ENCODE assay signal across 2 cellular contexts in genomic region chr5:176534640-176535039, GRCh38.
TF ChIP-seq lines count a peak whose summit lies in the region.

No MANE protein-coding gene starts in this region.

TF ChIP-seq in SK-N-SH, 30 proteins besides CTCF, POLR2A, EP300 and RAD21 (continued from another document):
- TF ChIP-seq RFX5 (IDR thresholded peaks at IDR 0.05; ENCODE audit: low read length), result no peak
- TF ChIP-seq, protein P1, sequence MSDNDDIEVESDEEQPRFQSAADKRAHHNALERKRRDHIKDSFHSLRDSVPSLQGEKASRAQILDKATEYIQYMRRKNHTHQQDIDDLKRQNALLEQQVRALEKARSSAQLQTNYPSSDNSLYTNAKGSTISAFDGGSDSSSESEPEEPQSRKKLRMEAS (IDR thresholded peaks at IDR 0.05; ENCODE audit: low read depth), result no peak
- TF ChIP-seq NFIC (IDR thresholded peaks at IDR 0.05; ENCODE audit: borderline replicate concordance), result no peak

TF ChIP-seq in SK-N-SH treated with all-trans-retinoic acid at 6 μM for 48 hours, 23 proteins besides CTCF, POLR2A, EP300 and RAD21 (continued from another document):
- TF ChIP-seq, protein P2, sequence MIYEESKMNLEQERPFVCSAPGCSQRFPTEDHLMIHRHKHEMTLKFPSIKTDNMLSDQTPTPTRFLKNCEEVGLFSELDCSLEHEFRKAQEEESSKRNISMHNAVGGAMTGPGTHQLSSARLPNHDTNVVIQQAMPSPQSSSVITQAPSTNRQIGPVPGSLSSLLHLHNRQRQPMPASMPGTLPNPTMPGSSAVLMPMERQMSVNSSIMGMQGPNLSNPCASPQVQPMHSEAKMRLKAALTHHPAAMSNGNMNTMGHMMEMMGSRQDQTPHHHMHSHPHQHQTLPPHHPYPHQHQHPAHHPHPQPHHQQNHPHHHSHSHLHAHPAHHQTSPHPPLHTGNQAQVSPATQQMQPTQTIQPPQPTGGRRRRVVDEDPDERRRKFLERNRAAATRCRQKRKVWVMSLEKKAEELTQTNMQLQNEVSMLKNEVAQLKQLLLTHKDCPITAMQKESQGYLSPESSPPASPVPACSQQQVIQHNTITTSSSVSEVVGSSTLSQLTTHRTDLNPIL (CRISPR knock-in tag; IDR thresholded peaks at IDR 0.05; ENCODE audit: low read depth), result no peak
- TF ChIP-seq ESRRG (CRISPR knock-in tag; IDR thresholded peaks at IDR 0.05) (no peak), ISL1 (CRISPR knock-in tag; IDR thresholded peaks at IDR 0.05) (no peak), PPARA (CRISPR knock-in tag; IDR thresholded peaks at IDR 0.05; ENCODE audit: borderline replicate concordance) (no peak)
